Comparison of ENCODE assay signal across 13 cellular contexts in the genomic region with DNA sequence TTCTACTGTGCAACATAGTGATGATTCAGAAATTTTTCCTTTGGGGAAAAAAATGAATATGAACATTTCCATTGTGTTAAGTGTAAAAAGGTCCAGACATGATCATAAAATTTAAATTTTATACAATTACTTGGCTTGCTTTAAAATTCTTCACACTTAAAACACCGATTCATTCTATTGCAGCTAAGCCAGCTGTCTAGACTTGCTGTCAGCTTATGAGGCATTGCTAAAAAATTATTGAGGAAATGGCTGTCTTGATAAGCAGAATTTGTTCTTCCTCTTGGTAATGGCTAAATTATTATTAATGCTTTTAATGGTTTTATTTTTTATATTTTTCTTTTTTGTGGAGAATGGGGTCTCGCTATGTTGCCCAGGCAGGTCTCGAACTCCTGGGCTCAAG. TPM values are rescaled to one million over a fixed set of nuclear protein-coding genes. Genes with fewer than 3 reads are reported as not detected.
DNase-seq lines count a peak whose midpoint lies in the region; ATAC-seq and TF ChIP-seq lines count a peak whose summit lies in the region.
"Had no signal": no experiment of that assay in that cellular context is flagged by ENCODE, and none has a peak within 500 bp of the region (broad histone marks: within the 10 kb centered on the region; RNA-seq: fewer than 3 reads in every experiment).

No MANE protein-coding gene starts in this region.

- no peaks in the 10 kb centered on the region for H4K20me1 ChIP-seq in OCI-LY7 (ENCODE audit: insufficient read depth, low read length)

- TF ChIP-seq CTCF in lower lobe of right lung (IDR thresholded peaks at IDR 0.05) (no peak), OCI-LY7 (conservative IDR thresholded peaks at IDR 0.05; ENCODE audit: low read length) (no peak)

- intact Hi-C loops in lower lobe of right lung (cut with DNase I): no loop called here
- intact Hi-C loops in OCI-LY7 (cut with micrococcal nuclease; ENCODE audit: unreplicated experiment): no loop called here

- peaks cover 18% of the 10 kb centered on the region for H3K36me3 Mint-ChIP-seq in activated CD8-positive, alpha-beta memory T cell treated with anti-CD3 and anti-CD28 coated beads, Interleukin-2, amount 10 ng/mL, durations not matched to agents 7 days and 5 days
- peaks cover 0 to 42% (median 3%) of the 10 kb centered on the region in 3 donors for H3K36me3 Mint-ChIP-seq in CD8-positive, alpha-beta memory T cell
- H3K36me3 Mint-ChIP-seq in activated CD8-positive, alpha-beta T cell treated with anti-CD3 and anti-CD28 coated beads, Interleukin-2, amount 10 ng/mL, durations not matched to agents 7 days and 5 days (ENCODE audit: low read depth): peaks cover 28% of the 10 kb centered on the region

- no peak overlapping the region for H3K4me2 ChIP-seq in OCI-LY7 (ENCODE audit: low read length)

- H3K4me3 Mint-ChIP-seq in activated CD8-positive, alpha-beta memory T cell treated with anti-CD3 and anti-CD28 coated beads, Interleukin-2, amount 10 ng/mL, durations not matched to agents 7 days and 5 days: no peak overlapping the region
- H3K4me3 Mint-ChIP-seq in CD8-positive, alpha-beta memory T cell: peak overlapping the region in 1 of 7 donors; percentile 95
- peak overlapping the region; percentile 65 for H3K4me3 Mint-ChIP-seq in activated CD8-positive, alpha-beta T cell treated with anti-CD3 and anti-CD28 coated beads, Interleukin-2, amount 10 ng/mL, durations not matched to agents 7 days and 5 days

- no peaks in the 10 kb centered on the region for H3K27me3 ChIP-seq in CD8-positive, alpha-beta memory T cell (ENCODE audit: insufficient read depth, low read length, poor library complexity, severe bottlenecking)
- no peaks in the 10 kb centered on the region for H3K27me3 ChIP-seq in lower lobe of right lung (ENCODE audit: low read depth)

- H3K4me3 ChIP-seq in CD8-positive, alpha-beta memory T cell (ENCODE audit: low read length): no peak overlapping the region
- peak overlapping the region; percentile 97 for H3K4me3 ChIP-seq in lower lobe of right lung
- H3K4me3 ChIP-seq in OCI-LY7 (ENCODE audit: low read depth, low read length, poor library complexity, severe bottlenecking): no peak overlapping the region

- no peaks in the 10 kb centered on the region for H3K9me3 Mint-ChIP-seq in activated CD8-positive, alpha-beta memory T cell treated with anti-CD3 and anti-CD28 coated beads, Interleukin-2, amount 10 ng/mL, durations not matched to agents 7 days and 5 days (ENCODE audit: low read depth)
- H3K9me3 Mint-ChIP-seq in CD8-positive, alpha-beta memory T cell: no peaks in the 10 kb centered on the region
- H3K9me3 Mint-ChIP-seq in activated CD8-positive, alpha-beta T cell treated with anti-CD3 and anti-CD28 coated beads, Interleukin-2, amount 10 ng/mL, durations not matched to agents 7 days and 5 days (ENCODE audit: insufficient read depth): no peaks in the 10 kb centered on the region
- H3K9me3 Mint-ChIP-seq: H9 had no signal

- H3K27me3 Mint-ChIP-seq in activated CD8-positive, alpha-beta memory T cell treated with anti-CD3 and anti-CD28 coated beads, Interleukin-2, amount 10 ng/mL, durations not matched to agents 7 days and 5 days: no peaks in the 10 kb centered on the region
- no peaks in the 10 kb centered on the region for H3K27me3 Mint-ChIP-seq in CD8-positive, alpha-beta memory T cell
- H3K27me3 Mint-ChIP-seq in activated CD8-positive, alpha-beta T cell treated with anti-CD3 and anti-CD28 coated beads, Interleukin-2, amount 10 ng/mL, durations not matched to agents 7 days and 5 days (ENCODE audit: low read depth): no peaks in the 10 kb centered on the region

- ATAC-seq in activated CD8-positive, alpha-beta memory T cell treated with anti-CD3 and anti-CD28 coated beads, Interleukin-2, amount 10 ng/mL, durations not matched to agents 7 days and 5 days: no peak
- no peak for ATAC-seq in activated CD8-positive, alpha-beta T cell treated with anti-CD3 and anti-CD28 coated beads, Interleukin-2, amount 10 ng/mL, durations not matched to agents 7 days and 5 days
- no peak for ATAC-seq in lower lobe of right lung

- DNase-seq in activated CD8-positive, alpha-beta memory T cell treated with anti-CD3 and anti-CD28 coated beads, Interleukin-2, amount 10 ng/mL, durations not matched to agents 7 days and 5 days: no peak
- no peak for DNase-seq in activated CD8-positive, alpha-beta memory T cell treated with anti-CD3 and anti-CD28 coated beads for 24 hours
- no peak for DNase-seq in CD8-positive, alpha-beta memory T cell
- no peak for DNase-seq in activated CD8-positive, alpha-beta T cell treated with anti-CD3 and anti-CD28 coated beads, Interleukin-2, amount 10 ng/mL, durations not matched to agents 7 days and 5 days
- DNase-seq in lower lobe of right lung (no peak), OCI-LY7 (ENCODE audit: low spot score) (no peak), NCI-H510A (lab: John Stamatoyannopoulos, UW) (no peak), NCI-H2196 treated with DMSO at 0.1 percent for 48 hours (lab: John Stamatoyannopoulos, UW; ENCODE audit: unreplicated experiment) (no peak)
- DNase-seq: H9, NCI-H1436, NCI-H2029 treated with DMSO at 0.1 percent for 48 hours, NCI-H524, RPMI8226 had no signal

- H2AFZ ChIP-seq in OCI-LY7 (ENCODE audit: low read length): no peak overlapping the region

- H3K9me2 ChIP-seq in OCI-LY7 (ENCODE audit: insufficient read depth, low read length): no peaks in the 10 kb centered on the region

- peaks cover 31% of the 10 kb centered on the region for H3K4me1 Mint-ChIP-seq in activated CD8-positive, alpha-beta memory T cell treated with anti-CD3 and anti-CD28 coated beads, Interleukin-2, amount 10 ng/mL, durations not matched to agents 7 days and 5 days
- H3K4me1 Mint-ChIP-seq in CD8-positive, alpha-beta memory T cell: peaks cover 33 to 43% (median 41%) of the 10 kb centered on the region in 3 donors
- peaks cover 32% of the 10 kb centered on the region for H3K4me1 Mint-ChIP-seq in activated CD8-positive, alpha-beta T cell treated with anti-CD3 and anti-CD28 coated beads, Interleukin-2, amount 10 ng/mL, durations not matched to agents 7 days and 5 days (ENCODE audit: low read depth)

- no peaks in the 10 kb centered on the region for H3K9me3 ChIP-seq in CD8-positive, alpha-beta memory T cell (ENCODE audit: low read length)
- H3K9me3 ChIP-seq in lower lobe of right lung (no peaks in the 10 kb centered on the region), OCI-LY7 (ENCODE audit: low read length) (no peaks in the 10 kb centered on the region)

- H3K27ac Mint-ChIP-seq in activated CD8-positive, alpha-beta memory T cell treated with anti-CD3 and anti-CD28 coated beads, Interleukin-2, amount 10 ng/mL, durations not matched to agents 7 days and 5 days: peak overlapping the region; percentile 6
- peak overlapping the region in 6 of 8 donors; percentile 1 to 98 (median 64) for H3K27ac Mint-ChIP-seq in CD8-positive, alpha-beta memory T cell
- no peak overlapping the region for H3K27ac Mint-ChIP-seq in activated CD8-positive, alpha-beta T cell treated with anti-CD3 and anti-CD28 coated beads, Interleukin-2, amount 10 ng/mL, durations not matched to agents 7 days and 5 days
- H3K27ac Mint-ChIP-seq: H9 had no signal

- peaks cover 31% of the 10 kb centered on the region for H3K4me1 ChIP-seq in CD8-positive, alpha-beta memory T cell (ENCODE audit: insufficient read depth, low read length)
- H3K4me1 ChIP-seq in lower lobe of right lung: peaks cover 32% of the 10 kb centered on the region
- H3K4me1 ChIP-seq in OCI-LY7 (ENCODE audit: insufficient read depth, low read length, poor library complexity, severe bottlenecking): peaks cover 21% of the 10 kb centered on the region

- no peak overlapping the region for H3K27ac ChIP-seq in CD8-positive, alpha-beta memory T cell (ENCODE audit: low read depth, low read length)
- no peak overlapping the region for H3K27ac ChIP-seq in lower lobe of right lung
- no peak overlapping the region for H3K27ac ChIP-seq in OCI-LY7 (ENCODE audit: low read depth, low read length, poor library complexity, severe bottlenecking)

- CTCF ChIA-PET in activated CD8-positive, alpha-beta memory T cell treated with anti-CD3 and anti-CD28 coated beads, Interleukin-2, amount 10 ng/mL, durations not matched to agents 7 days and 5 days (lab: Charles Lee): interaction anchor here (2.0 kb wide), 1 partner anchor 19 kb away, joined by 10 read pairs; a partner anchor contains a TSS
- CTCF ChIA-PET in CD8-positive, alpha-beta memory T cell (lab: Charles Lee): interaction anchor here (4.6 kb wide), 1 partner anchor 73 kb away, joined by 33 read pairs; no protein-coding TSS in a partner anchor
- CTCF ChIA-PET in activated CD8-positive, alpha-beta T cell treated with anti-CD3 and anti-CD28 coated beads, Interleukin-2, amount 10 ng/mL, durations not matched to agents 7 days and 5 days (lab: Charles Lee): interaction anchor here (0.9 to 2.1 kb wide), 5 partner anchors 9 to 55 kb away, joined by 3 to 7 read pairs (median 4); no protein-coding TSS in a partner anchor
- CTCF ChIA-PET in OCI-LY7 (lab: Charles Lee; ENCODE audit: unreplicated experiment): interaction anchor here (0.8 kb wide), 1 partner anchor 9 kb away, joined by 3 read pairs; no protein-coding TSS in a partner anchor

- POLR2A ChIA-PET in CD8-positive, alpha-beta memory T cell (lab: Charles Lee): no interaction called here
- POLR2A ChIA-PET in activated CD8-positive, alpha-beta T cell treated with anti-CD3 and anti-CD28 coated beads, Interleukin-2, amount 10 ng/mL, durations not matched to agents 7 days and 5 days (lab: Charles Lee): interaction anchor here (2.0 kb wide), 1 partner anchor 19 kb away, joined by 18 read pairs; a partner anchor contains a TSS
- POLR2A ChIA-PET in OCI-LY7 (lab: Charles Lee): interaction anchor here (1.4 to 3.5 kb wide), 3 partner anchors 8 to 19 kb away, joined by 3 to 17 read pairs (median 7); a partner anchor contains a TSS

- peaks cover 44% of the 10 kb centered on the region for H3K79me2 ChIP-seq in OCI-LY7 (ENCODE audit: insufficient read depth, low read depth, low read length)

- no TSS peak for BruUV-seq in OCI-LY7 (replicated peaks; lab: Mats Ljungman, UMichigan)

- peaks cover 15% of the 10 kb centered on the region for H3K36me3 ChIP-seq in CD8-positive, alpha-beta memory T cell (ENCODE audit: insufficient read depth, low read length)
- H3K36me3 ChIP-seq in lower lobe of right lung: peaks cover 43% of the 10 kb centered on the region
- peaks cover 32% of the 10 kb centered on the region for H3K36me3 ChIP-seq in OCI-LY7 (ENCODE audit: insufficient read depth, low read length)

RNA-seq across cellular contexts. Expression of a gene that starts 1.8 kb away (rescaled TPM):
- 1 to 10 TPM; 6.3 to 9.7 TPM for total RNA-seq in activated CD8-positive, alpha-beta memory T cell treated with anti-CD3 and anti-CD28 coated beads, Interleukin-2, amount 10 ng/mL, durations not matched to agents 7 days and 5 days
- 10 to 100 TPM; 19.3 to 20.5 TPM for total RNA-seq in CD8-positive, alpha-beta memory T cell
- polyA plus RNA-seq in CD8-positive, alpha-beta memory T cell: 37.9 TPM
- total RNA-seq in activated CD8-positive, alpha-beta T cell treated with anti-CD3 and anti-CD28 coated beads, Interleukin-2, amount 10 ng/mL, durations not matched to agents 7 days and 5 days: 10 to 100 TPM in 1 of 2 experiments, 1 to 10 TPM in 1; 9.7 to 10.6 TPM
- 43.9 TPM for total RNA-seq in lower lobe of right lung
- total RNA-seq in OCI-LY7 (2014; rRNA removed; shearing (Covaris generic)): 9.3 and 12.0 TPM in 2 replicates
- total RNA-seq in OCI-LY7 (2022): 17.9 and 19.7 TPM in 2 replicates

RNA-seq across cellular contexts. Expression of a gene that starts 2.3 kb away (rescaled TPM):
- 10 to 100 TPM; 18.2 to 19.5 TPM for total RNA-seq in activated CD8-positive, alpha-beta memory T cell treated with anti-CD3 and anti-CD28 coated beads, Interleukin-2, amount 10 ng/mL, durations not matched to agents 7 days and 5 days
- total RNA-seq in CD8-positive, alpha-beta memory T cell: 10 to 100 TPM; 16.7 to 17.4 TPM
- polyA plus RNA-seq in CD8-positive, alpha-beta memory T cell: 67.4 TPM
- total RNA-seq in activated CD8-positive, alpha-beta T cell treated with anti-CD3 and anti-CD28 coated beads, Interleukin-2, amount 10 ng/mL, durations not matched to agents 7 days and 5 days: 10 to 100 TPM; 21.0 to 21.5 TPM
- total RNA-seq in lower lobe of right lung (30.3 TPM), OCI-LY7 (2022) (26.4 TPM in 2 replicates)
- total RNA-seq in OCI-LY7 (2014; rRNA removed; shearing (Covaris generic)): 31.2 and 34.3 TPM in 2 replicates

RNA-seq across cellular contexts. Expression of a gene that starts 19.9 kb away (rescaled TPM):
- total RNA-seq in activated CD8-positive, alpha-beta memory T cell treated with anti-CD3 and anti-CD28 coated beads, Interleukin-2, amount 10 ng/mL, durations not matched to agents 7 days and 5 days: 10 to 100 TPM; 17.3 to 20.1 TPM
- total RNA-seq in CD8-positive, alpha-beta memory T cell: 10 to 100 TPM; 19.7 to 19.8 TPM
- 24.2 TPM for polyA plus RNA-seq in CD8-positive, alpha-beta memory T cell
- 10 to 100 TPM; 21.5 to 24.6 TPM for total RNA-seq in activated CD8-positive, alpha-beta T cell treated with anti-CD3 and anti-CD28 coated beads, Interleukin-2, amount 10 ng/mL, durations not matched to agents 7 days and 5 days
- total RNA-seq in lower lobe of right lung (12.9 TPM), OCI-LY7 (2022) (27.9 and 28.9 TPM in 2 replicates)
- total RNA-seq in OCI-LY7 (2014; rRNA removed; shearing (Covaris generic)): 54.8 and 78.7 TPM in 2 replicates

RNA-seq across cellular contexts. Expression of a gene that starts 20.1 kb away (rescaled TPM):
- 10 to 100 TPM; 40.2 to 41.6 TPM for total RNA-seq in activated CD8-positive, alpha-beta memory T cell treated with anti-CD3 and anti-CD28 coated beads, Interleukin-2, amount 10 ng/mL, durations not matched to agents 7 days and 5 days
- total RNA-seq in CD8-positive, alpha-beta memory T cell: 10 to 100 TPM; 39.4 to 42.3 TPM
- polyA plus RNA-seq in CD8-positive, alpha-beta memory T cell: 31.7 TPM
- total RNA-seq in activated CD8-positive, alpha-beta T cell treated with anti-CD3 and anti-CD28 coated beads, Interleukin-2, amount 10 ng/mL, durations not matched to agents 7 days and 5 days: 10 to 100 TPM; 39.0 to 49.3 TPM
- 14.5 TPM for total RNA-seq in lower lobe of right lung
- total RNA-seq in OCI-LY7 (2014; rRNA removed; shearing (Covaris generic)): 45.1 and 76.5 TPM in 2 replicates
- total RNA-seq in OCI-LY7 (2022): 38.1 and 38.5 TPM in 2 replicates
